Comparison of ENCODE assay signal across 1 cellular context in genomic region chr15:44663410-44664272, GRCh38.
TF ChIP-seq lines count a peak whose summit lies in the region.

Gene SPG11, minus strand, starts transcription at chr15:44663662. Its CDS starts 15 bp downstream, at chr15:44663647.

TF ChIP-seq in K562, 482 proteins besides CTCF, POLR2A, EP300 and RAD21 (continued from another document and continues in another):
- peak; percentile 46 for TF ChIP-seq PRDM10 (IDR thresholded peaks at IDR 0.05; ENCODE audit: partially characterized antibody)
- TF ChIP-seq SMAD3 (CRISPR knock-in tag; conservative IDR thresholded peaks at IDR 0.05) = peak; percentile 60; the same call in 1 of the 2 replicates
- TF ChIP-seq VEZF1 (CRISPR knock-in tag; IDR thresholded peaks at IDR 0.05) = peak; percentile 51
- TF ChIP-seq, protein P1, sequence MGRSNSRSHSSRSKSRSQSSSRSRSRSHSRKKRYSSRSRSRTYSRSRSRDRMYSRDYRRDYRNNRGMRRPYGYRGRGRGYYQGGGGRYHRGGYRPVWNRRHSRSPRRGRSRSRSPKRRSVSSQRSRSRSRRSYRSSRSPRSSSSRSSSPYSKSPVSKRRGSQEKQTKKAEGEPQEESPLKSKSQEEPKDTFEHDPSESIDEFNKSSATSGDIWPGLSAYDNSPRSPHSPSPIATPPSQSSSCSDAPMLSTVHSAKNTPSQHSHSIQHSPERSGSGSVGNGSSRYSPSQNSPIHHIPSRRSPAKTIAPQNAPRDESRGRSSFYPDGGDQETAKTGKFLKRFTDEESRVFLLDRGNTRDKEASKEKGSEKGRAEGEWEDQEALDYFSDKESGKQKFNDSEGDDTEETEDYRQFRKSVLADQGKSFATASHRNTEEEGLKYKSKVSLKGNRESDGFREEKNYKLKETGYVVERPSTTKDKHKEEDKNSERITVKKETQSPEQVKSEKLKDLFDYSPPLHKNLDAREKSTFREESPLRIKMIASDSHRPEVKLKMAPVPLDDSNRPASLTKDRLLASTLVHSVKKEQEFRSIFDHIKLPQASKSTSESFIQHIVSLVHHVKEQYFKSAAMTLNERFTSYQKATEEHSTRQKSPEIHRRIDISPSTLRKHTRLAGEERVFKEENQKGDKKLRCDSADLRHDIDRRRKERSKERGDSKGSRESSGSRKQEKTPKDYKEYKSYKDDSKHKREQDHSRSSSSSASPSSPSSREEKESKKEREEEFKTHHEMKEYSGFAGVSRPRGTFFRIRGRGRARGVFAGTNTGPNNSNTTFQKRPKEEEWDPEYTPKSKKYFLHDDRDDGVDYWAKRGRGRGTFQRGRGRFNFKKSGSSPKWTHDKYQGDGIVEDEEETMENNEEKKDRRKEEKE (IDR thresholded peaks at IDR 0.05; ENCODE audit: borderline replicate concordance in 1 of 2, control insufficient read depth in 1 of 2, low read depth in 2 of 2, low read length in 1 of 2) = no peak
- peak; percentile 100 for TF ChIP-seq ZFX (CRISPR knock-in tag; IDR thresholded peaks at IDR 0.05)
- TF ChIP-seq MLLT1 (IDR thresholded peaks at IDR 0.05) = peak in 1 of 2 experiments; percentile 38; a peak in 2 of 4 replicates
- peak; percentile 86 for TF ChIP-seq SP1 (CRISPR knock-in tag; IDR thresholded peaks at IDR 0.05)
- TF ChIP-seq EZH2 (IDR thresholded peaks at IDR 0.05; ENCODE audit: borderline replicate concordance, low read depth, low read length) = no peak
- peak; percentile 79 for TF ChIP-seq HNRNPLL (IDR thresholded peaks at IDR 0.05; ENCODE audit: low read depth, low read length, poor library complexity, severe bottlenecking)
- peak; percentile 39; the same call in 1 of the 2 replicates for TF ChIP-seq TARDBP (IDR thresholded peaks at IDR 0.05)
- TF ChIP-seq, protein P2, sequence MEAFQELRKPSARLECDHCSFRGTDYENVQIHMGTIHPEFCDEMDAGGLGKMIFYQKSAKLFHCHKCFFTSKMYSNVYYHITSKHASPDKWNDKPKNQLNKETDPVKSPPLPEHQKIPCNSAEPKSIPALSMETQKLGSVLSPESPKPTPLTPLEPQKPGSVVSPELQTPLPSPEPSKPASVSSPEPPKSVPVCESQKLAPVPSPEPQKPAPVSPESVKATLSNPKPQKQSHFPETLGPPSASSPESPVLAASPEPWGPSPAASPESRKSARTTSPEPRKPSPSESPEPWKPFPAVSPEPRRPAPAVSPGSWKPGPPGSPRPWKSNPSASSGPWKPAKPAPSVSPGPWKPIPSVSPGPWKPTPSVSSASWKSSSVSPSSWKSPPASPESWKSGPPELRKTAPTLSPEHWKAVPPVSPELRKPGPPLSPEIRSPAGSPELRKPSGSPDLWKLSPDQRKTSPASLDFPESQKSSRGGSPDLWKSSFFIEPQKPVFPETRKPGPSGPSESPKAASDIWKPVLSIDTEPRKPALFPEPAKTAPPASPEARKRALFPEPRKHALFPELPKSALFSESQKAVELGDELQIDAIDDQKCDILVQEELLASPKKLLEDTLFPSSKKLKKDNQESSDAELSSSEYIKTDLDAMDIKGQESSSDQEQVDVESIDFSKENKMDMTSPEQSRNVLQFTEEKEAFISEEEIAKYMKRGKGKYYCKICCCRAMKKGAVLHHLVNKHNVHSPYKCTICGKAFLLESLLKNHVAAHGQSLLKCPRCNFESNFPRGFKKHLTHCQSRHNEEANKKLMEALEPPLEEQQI (IDR thresholded peaks at IDR 0.05) = 0 out of 2 replicates have a peak, but pooled peaks have one; percentile 34
- TF ChIP-seq ZNF324 (CRISPR knock-in tag; IDR thresholded peaks at IDR 0.05) = no peak
- TF ChIP-seq CBX2 (IDR thresholded peaks at IDR 0.05; ENCODE audit: insufficient read depth, low read length, poor library complexity, severe bottlenecking) = no peak
- TF ChIP-seq PTBP1 (IDR thresholded peaks at IDR 0.05; ENCODE audit: low read depth, low read length) = no peak
- no peak for TF ChIP-seq ILK (tag; IDR thresholded peaks at IDR 0.05; ENCODE audit: borderline replicate concordance, low read depth)
- no peak for TF ChIP-seq ZNF124 (CRISPR knock-in tag; IDR thresholded peaks at IDR 0.05)
- peak; percentile 81 for TF ChIP-seq ZNF76 (CRISPR knock-in tag; IDR thresholded peaks at IDR 0.05; ENCODE audit: borderline replicate concordance)
- 0 out of 2 replicates have a peak, but pooled peaks have one; percentile 9 for TF ChIP-seq CBFB (CRISPR knock-in tag; IDR thresholded peaks at IDR 0.05)
- TF ChIP-seq RBM25 (IDR thresholded peaks at IDR 0.05; ENCODE audit: low read depth, low read length, severe bottlenecking) = no peak
- no peak for TF ChIP-seq ZSCAN29 (IDR thresholded peaks at IDR 0.05)
- TF ChIP-seq NKRF (IDR thresholded peaks at IDR 0.05; ENCODE audit: borderline replicate concordance) = no peak
- peak; percentile 92; the same call in 1 of the 2 replicates for TF ChIP-seq HDAC8 (tag; IDR thresholded peaks at IDR 0.05)
- TF ChIP-seq FUS (optimal IDR thresholded peaks at IDR 0.05; ENCODE audit: low read depth, low read length) = no peak
- TF ChIP-seq SETDB1 (IDR thresholded peaks at IDR 0.05; ENCODE audit: low read length) = no peak
- TF ChIP-seq NR2C2 (CRISPR knock-in tag; IDR thresholded peaks at IDR 0.05) = peak; percentile 86; the same call in 1 of the 2 replicates
- TF ChIP-seq NR2C2 (tag; IDR thresholded peaks at IDR 0.05) = peak; percentile 84
- TF ChIP-seq TSHZ1 (CRISPR knock-in tag; IDR thresholded peaks at IDR 0.05) = peak; percentile 47; the same call in 1 of the 2 replicates
- TF ChIP-seq GABPB1 (CRISPR knock-in tag; IDR thresholded peaks at IDR 0.05) = peak; percentile 94
- TF ChIP-seq, protein P3, sequence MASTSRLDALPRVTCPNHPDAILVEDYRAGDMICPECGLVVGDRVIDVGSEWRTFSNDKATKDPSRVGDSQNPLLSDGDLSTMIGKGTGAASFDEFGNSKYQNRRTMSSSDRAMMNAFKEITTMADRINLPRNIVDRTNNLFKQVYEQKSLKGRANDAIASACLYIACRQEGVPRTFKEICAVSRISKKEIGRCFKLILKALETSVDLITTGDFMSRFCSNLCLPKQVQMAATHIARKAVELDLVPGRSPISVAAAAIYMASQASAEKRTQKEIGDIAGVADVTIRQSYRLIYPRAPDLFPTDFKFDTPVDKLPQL (IDR thresholded peaks at IDR 0.05; ENCODE audit: extremely low read depth, insufficient read length) = no peak
- no peak; the same call in 1 of the 2 replicates for TF ChIP-seq TCF7L2 (IDR thresholded peaks at IDR 0.05; ENCODE audit: low read depth, low read length)
- no peak for TF ChIP-seq FOXA1 (IDR thresholded peaks at IDR 0.05; ENCODE audit: borderline replicate concordance)
- TF ChIP-seq JUN (IDR thresholded peaks at IDR 0.05; ENCODE audit: borderline replicate concordance, low read depth, low read length) = peak; percentile 42; the same call in 1 of the 2 replicates
- TF ChIP-seq JUN (CRISPR knock-in tag; IDR thresholded peaks at IDR 0.05; ENCODE audit: borderline replicate concordance) = peak; percentile 90; the same call in 1 of the 2 replicates
- TF ChIP-seq ID3 (CRISPR knock-in tag; IDR thresholded peaks at IDR 0.05) = no peak
- peak; percentile 94 for TF ChIP-seq ID3 (tag; IDR thresholded peaks at IDR 0.05)
- TF ChIP-seq RUNX1 (IDR thresholded peaks at IDR 0.05; ENCODE audit: low read depth) = no peak
- TF ChIP-seq ZNF444 (CRISPR knock-in tag; IDR thresholded peaks at IDR 0.05) = no peak
- no peak for TF ChIP-seq BMI1 (IDR thresholded peaks at IDR 0.05; ENCODE audit: low read length)
- TF ChIP-seq ZNF239 (CRISPR knock-in tag; IDR thresholded peaks at IDR 0.05) = no peak; the same call in 1 of the 2 replicates
- TF ChIP-seq GTF2F1 (IDR thresholded peaks at IDR 0.05; ENCODE audit: low read depth, low read length) = peak; percentile 67; the same call in 1 of the 2 replicates
- no peak for TF ChIP-seq HDAC6 (IDR thresholded peaks at IDR 0.05; ENCODE audit: low read depth, low read length)
